16 cellular contexts compared by ENCODE assay signal in the genomic region with DNA sequence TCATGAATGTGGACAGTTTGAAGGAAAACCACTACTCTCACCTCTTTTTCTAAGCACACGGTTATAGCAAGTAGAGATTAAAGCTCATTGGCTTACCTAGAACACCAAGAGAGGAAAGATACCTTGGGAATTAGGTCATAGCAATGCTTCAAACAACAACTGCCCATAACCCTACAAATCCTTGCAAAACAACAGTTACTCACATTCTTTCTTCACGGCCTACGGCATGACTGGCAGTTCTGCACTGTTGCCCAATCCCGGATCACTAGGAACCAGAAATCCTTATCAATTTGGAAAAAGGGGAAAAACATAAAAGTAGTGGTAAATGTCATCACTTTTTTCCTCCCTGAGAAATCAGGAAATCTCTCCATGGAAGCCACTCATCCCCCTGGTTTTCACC. TPM values are rescaled to one million over a fixed set of nuclear protein-coding genes. Genes with fewer than 3 reads are reported as not detected.
DNase-seq lines count a peak whose midpoint lies in the region; ATAC-seq, FAIRE-seq and TF ChIP-seq lines count a peak whose summit lies in the region.
"Had no signal": no experiment of that assay in that cellular context is flagged by ENCODE, and none has a peak within 500 bp of the region (broad histone marks: within the 10 kb centered on the region; RNA-seq: fewer than 3 reads in every experiment).

No MANE protein-coding gene starts in this region.

- H3K36me3 Mint-ChIP-seq in HFFc6 (ENCODE audit: low read depth), result peaks cover 50% of the 10 kb centered on the region

- peaks cover 15% of the 10 kb centered on the region for H3K4me1 ChIP-seq in A549
- H3K4me1 ChIP-seq: parathyroid adenoma had no signal

- H3K9me3 Mint-ChIP-seq in HFFc6, result peaks cover 2% of the 10 kb centered on the region; the same call in 1 of the 2 replicates

- peak overlapping the region; percentile 2; the same call in 1 of the 2 replicates for H3K27ac Mint-ChIP-seq in HFFc6
- H3K27ac Mint-ChIP-seq: activated CD8-positive, alpha-beta memory T cell treated with anti-CD3 and anti-CD28 coated beads, Interleukin-2, amount 10 ng/mL, durations not matched to agents 7 days and 5 days; T-helper 1 cell treated with Interleukin-12 subunit alpha and Interleukin-12 subunit beta and Interleukin-4 antibody, amounts not matched to agents 30 μg/mL and 1 μg/mL, for 36 hours had no signal

- H3K4me3 Mint-ChIP-seq in HFFc6, result no peak overlapping the region
- H3K4me3 Mint-ChIP-seq: activated CD8-positive, alpha-beta memory T cell treated with anti-CD3 and anti-CD28 coated beads, Interleukin-2, amount 10 ng/mL, durations not matched to agents 7 days and 5 days; T-helper 1 cell treated with Interleukin-12 subunit alpha and Interleukin-12 subunit beta and Interleukin-4 antibody, amounts not matched to agents 30 μg/mL and 1 μg/mL, for 36 hours had no signal

- ATAC-seq in A549 (peak; percentile 78 to 83), GM21619 (IDR thresholded peaks at IDR 0.05; ENCODE audit: unreplicated experiment) (no peak), HG02763 (IDR thresholded peaks at IDR 0.05; ENCODE audit: unreplicated experiment) (no peak)
- ATAC-seq: activated CD4-positive, CD25-positive, alpha-beta regulatory T cell treated with anti-CD3 and anti-CD28 coated beads, Interleukin-2, amount 50 U/mL, for 24 hours; activated CD8-positive, alpha-beta memory T cell treated with anti-CD3 and anti-CD28 coated beads, Interleukin-2, amount 10 ng/mL, durations not matched to agents 7 days and 5 days had no signal

- 59% methylated on average over 4 of the region's 4 CpGs for WGBS in A549 (ENCODE audit: missing lambda C conversion rate)

- H3K4me3 ChIP-seq in A549 (no peak overlapping the region), astrocyte of the spinal cord (ENCODE audit: low read depth, low read length) (no peak overlapping the region)

- TF ChIP-seq RAD21 in A549 (conservative IDR thresholded peaks at IDR 0.05 in 1 of 2, IDR thresholded peaks at IDR 0.05 in 1 of 2), result no peak

- peaks cover 2% of the 10 kb centered on the region; the same call in 1 of the 2 replicates for H3K27me3 Mint-ChIP-seq in HFFc6 (ENCODE audit: insufficient read depth)
- H3K27me3 Mint-ChIP-seq: activated CD8-positive, alpha-beta memory T cell treated with anti-CD3 and anti-CD28 coated beads, Interleukin-2, amount 10 ng/mL, durations not matched to agents 7 days and 5 days had no signal

- peak overlapping the region; percentile 14; the same call in 2 of the 3 replicates for H3K4me2 ChIP-seq in A549

- DNase-seq in A549 (ENCODE audit: low read depth in 1 of 2, low spot score in 1 of 2) (peak in 1 of 2 experiments; percentile 43), HFFc6 (peak; percentile 58), astrocyte of the spinal cord (ENCODE audit: low read depth, low spot score) (peak; percentile 22), iris pigment epithelial cell (ENCODE audit: low read depth) (peak; percentile 97), GM20000 (ENCODE audit: low spot score) (no peak)
- no peak for DNase-seq in stimulated activated CD4-positive, alpha-beta T cell treated with anti-CD3 and anti-CD28 coated beads, Interleukin-12 subunit alpha, Interleukin-12 subunit beta, amount 100 ng/mL, for 4 hours
- DNase-seq: ACHN; activated CD8-positive, alpha-beta memory T cell treated with anti-CD3 and anti-CD28 coated beads, Interleukin-2, amount 10 ng/mL, durations not matched to agents 7 days and 5 days; effector memory CD4-positive, alpha-beta T cell; islet precursor cell had no signal

- FAIRE-seq in A549 (lab: Jason Lieb, UNC), result no peak

- no peak for TF ChIP-seq EP300 in A549 (IDR thresholded peaks at IDR 0.05)

- CTCF ChIA-PET in A549 (lab: Yijun Ruan, JAX), result interaction anchor here (0.9 to 1.3 kb wide), 2 partner anchors 16 to 368 kb away, joined by 4 read pairs; no protein-coding TSS in a partner anchor

- H3K4me1 Mint-ChIP-seq in HFFc6 (ENCODE audit: low read depth), result peaks cover 17% of the 10 kb centered on the region
- H3K4me1 Mint-ChIP-seq: activated CD8-positive, alpha-beta memory T cell treated with anti-CD3 and anti-CD28 coated beads, Interleukin-2, amount 10 ng/mL, durations not matched to agents 7 days and 5 days had no signal

- in situ Hi-C loops in astrocyte of the spinal cord (cut with HindIII; ENCODE audit: low sequenced_read_pairs), result no loop called here

- no peak for TF ChIP-seq CTCF in A549 (IDR thresholded peaks at IDR 0.05)
- no peak for TF ChIP-seq CTCF in HFFc6 (IDR thresholded peaks at IDR 0.05)
- TF ChIP-seq CTCF in astrocyte of the spinal cord (IDR thresholded peaks at IDR 0.05; ENCODE audit: low read depth, low read length), result no peak
- no peak for TF ChIP-seq CTCF in GM20000 (IDR thresholded peaks at IDR 0.05; ENCODE audit: extremely low read depth, missing control alignments)

- H3K27ac ChIP-seq in A549, result peak overlapping the region in 1 of 2 experiments; percentile 41; a peak in 3 of 6 replicates
- H3K27ac ChIP-seq: parathyroid adenoma had no signal

- H3K9me3 ChIP-seq in A549, result no peaks in the 10 kb centered on the region; the same call in 2 of the 3 replicates

- TF ChIP-seq POLR2A in A549 (IDR thresholded peaks at IDR 0.05; ENCODE audit: low read length), result no peak

- POLR2A ChIA-PET in A549 (lab: Yijun Ruan, JAX), result no interaction called here

TF ChIP-seq in A549, 52 proteins besides CTCF, POLR2A, EP300 and RAD21 (continues in another document):
- TF ChIP-seq CHD2 (IDR thresholded peaks at IDR 0.05; ENCODE audit: low read length, partially characterized antibody), result no peak
- no peak for TF ChIP-seq USF2 (IDR thresholded peaks at IDR 0.05)
- TF ChIP-seq ESRRA (IDR thresholded peaks at IDR 0.05; ENCODE audit: borderline replicate concordance, low read length), result no peak
- TF ChIP-seq JUN (IDR thresholded peaks at IDR 0.05), result no peak
- TF ChIP-seq, protein P1, sequence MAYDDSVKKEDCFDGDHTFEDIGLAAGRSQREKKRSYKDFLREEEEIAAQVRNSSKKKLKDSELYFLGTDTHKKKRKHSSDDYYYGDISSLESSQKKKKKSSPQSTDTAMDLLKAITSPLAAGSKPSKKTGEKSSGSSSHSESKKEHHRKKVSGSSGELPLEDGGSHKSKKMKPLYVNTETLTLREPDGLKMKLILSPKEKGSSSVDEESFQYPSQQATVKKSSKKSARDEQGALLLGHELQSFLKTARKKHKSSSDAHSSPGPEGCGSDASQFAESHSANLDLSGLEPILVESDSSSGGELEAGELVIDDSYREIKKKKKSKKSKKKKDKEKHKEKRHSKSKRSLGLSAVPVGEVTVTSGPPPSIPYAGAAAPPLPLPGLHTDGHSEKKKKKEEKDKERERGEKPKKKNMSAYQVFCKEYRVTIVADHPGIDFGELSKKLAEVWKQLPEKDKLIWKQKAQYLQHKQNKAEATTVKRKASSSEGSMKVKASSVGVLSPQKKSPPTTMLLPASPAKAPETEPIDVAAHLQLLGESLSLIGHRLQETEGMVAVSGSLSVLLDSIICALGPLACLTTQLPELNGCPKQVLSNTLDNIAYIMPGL (CRISPR knock-in tag; IDR thresholded peaks at IDR 0.05; ENCODE audit: borderline replicate concordance), result no peak
- TF ChIP-seq HEYL (CRISPR knock-in tag; IDR thresholded peaks at IDR 0.05), result no peak
- TF ChIP-seq MAFK (IDR thresholded peaks at IDR 0.05; ENCODE audit: partially characterized antibody), result peak; percentile 8
- no peak for TF ChIP-seq CBX8 (IDR thresholded peaks at IDR 0.05)
- TF ChIP-seq, protein P2, sequence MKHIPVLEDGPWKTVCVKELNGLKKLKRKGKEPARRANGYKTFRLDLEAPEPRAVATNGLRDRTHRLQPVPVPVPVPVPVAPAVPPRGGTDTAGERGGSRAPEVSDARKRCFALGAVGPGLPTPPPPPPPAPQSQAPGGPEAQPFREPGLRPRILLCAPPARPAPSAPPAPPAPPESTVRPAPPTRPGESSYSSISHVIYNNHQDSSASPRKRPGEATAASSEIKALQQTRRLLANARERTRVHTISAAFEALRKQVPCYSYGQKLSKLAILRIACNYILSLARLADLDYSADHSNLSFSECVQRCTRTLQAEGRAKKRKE (CRISPR knock-in tag; IDR thresholded peaks at IDR 0.05; ENCODE audit: low read depth), result no peak
- TF ChIP-seq RARB (CRISPR knock-in tag; IDR thresholded peaks at IDR 0.05), result no peak
- no peak for TF ChIP-seq TP53 (CRISPR knock-in tag; IDR thresholded peaks at IDR 0.05)
- TF ChIP-seq ZNF302 (CRISPR knock-in tag; IDR thresholded peaks at IDR 0.05), result no peak
- TF ChIP-seq HOXB13 (CRISPR knock-in tag; IDR thresholded peaks at IDR 0.05; ENCODE audit: low read depth), result no peak

RNA-seq across cellular contexts. Expression of gene ISM2, which starts 9.6 kb away (rescaled TPM):
- polyA plus RNA-seq in A549 (2011; rRNA removed) (0.10 and 0.11 TPM in 2 replicates), A549 (2017; fragmentation: RNase III; extraction: RNeasy Plus Mini Kit Qiagen cat#74134 plus additional on column Dnase treatment) (0.21 to 0.31 TPM (median 0.22 TPM) in 3 replicates)
- polyA plus RNA-seq in A549 (2012; cell fraction: cytosol; rRNA removed), result 0.11 and 0.21 TPM in 2 replicates
- polyA plus RNA-seq in A549 (2012; cell fraction: nucleus; rRNA removed), result 0.40 and 0.43 TPM in 2 replicates
- 0.50 TPM in 1 of 2 replicates, not detected in the other for polyA minus RNA-seq in A549 (2011; rRNA and poly(A)+ RNA removed)
- total RNA-seq in HFFc6 (2021; fragmentation: NEBNext Ultra II Directional; extraction: Animal tissue kit (Norgen Biotek cat#: 25700)), result under 1 TPM in 1 of 6 experiments, not detected in 5; 0.10 TPM
- total RNA-seq: activated CD8-positive, alpha-beta memory T cell treated with anti-CD3 and anti-CD28 coated beads, Interleukin-2, amount 10 ng/mL, durations not matched to agents 7 days and 5 days; cardiac septum had no signal

RNA-seq across cellular contexts. Expression of gene AHSA1, which starts 50.4 kb away (rescaled TPM):
- polyA plus RNA-seq in A549 (2011; rRNA removed) (289 and 299 TPM in 2 replicates), A549 (2017; fragmentation: RNase III; extraction: RNeasy Plus Mini Kit Qiagen cat#74134 plus additional on column Dnase treatment) (307 to 334 TPM (median 308 TPM) in 3 replicates)
- polyA plus RNA-seq in A549 (2012; cell fraction: cytosol; rRNA removed), result 371 and 423 TPM in 2 replicates
- polyA plus RNA-seq in A549 (2012; cell fraction: nucleus; rRNA removed), result 148 and 217 TPM in 2 replicates
- polyA minus RNA-seq in A549 (2011; rRNA and poly(A)+ RNA removed), result 166 and 203 TPM in 2 replicates
- total RNA-seq in HFFc6 (2021; fragmentation: NEBNext Ultra II Directional; extraction: Animal tissue kit (Norgen Biotek cat#: 25700)), result 100 to 1,000 TPM; 155 to 219 (median 178) TPM

RNA-seq across cellular contexts. Expression of gene VIPAS39, which starts 50.8 kb away (rescaled TPM):
- polyA plus RNA-seq in A549 (2011; rRNA removed) (35.8 and 38.0 TPM in 2 replicates), A549 (2017; fragmentation: RNase III; extraction: RNeasy Plus Mini Kit Qiagen cat#74134 plus additional on column Dnase treatment) (14.9 to 15.3 TPM (median 14.9 TPM) in 3 replicates)
- 10.8 and 12.0 TPM in 2 replicates for polyA plus RNA-seq in A549 (2012; cell fraction: cytosol; rRNA removed)
- 8.8 and 12.4 TPM in 2 replicates for polyA plus RNA-seq in A549 (2012; cell fraction: nucleus; rRNA removed)
- polyA minus RNA-seq in A549 (2011; rRNA and poly(A)+ RNA removed), result 23.9 and 31.2 TPM in 2 replicates
- total RNA-seq in HFFc6 (2021; fragmentation: NEBNext Ultra II Directional; extraction: Animal tissue kit (Norgen Biotek cat#: 25700)), result 10 to 100 TPM; 14.2 to 17.4 (median 15.3) TPM

Comparison
In these comparisons a context has a peak if more than half of its experiments do, and no peak if none do; other contexts are left out.
1. ATAC-seq: peak in A549 (2 of 2); none in GM21619 (single experiment) and HG02763 (single experiment).
2. DNase-seq: peak in HFFc6 (single experiment), astrocyte of the spinal cord (single experiment) and iris pigment epithelial cell (single experiment); none in stimulated activated CD4-positive, alpha-beta T cell treated with anti-CD3 and anti-CD28 coated beads, Interleukin-12 subunit alpha, Interleukin-12 subunit beta, amount 100 ng/mL, for 4 hours (single experiment) and GM20000 (single experiment).